Comparison of ENCODE assay signal across 13 cellular contexts in genomic region chr7:129222064-129222463, GRCh38. TPM values are rescaled to one million over a fixed set of nuclear protein-coding genes. Genes with fewer than 3 reads are reported as not detected.
DNase-seq lines count a peak whose midpoint lies in the region; ATAC-seq and TF ChIP-seq lines count a peak whose summit lies in the region.
"Had no signal": no experiment of that assay in that cellular context is flagged by ENCODE, and none has a peak within 500 bp of the region (broad histone marks: within the 10 kb centered on the region; RNA-seq: fewer than 3 reads in every experiment).

No MANE protein-coding gene starts in this region.

- peak overlapping the region; percentile 63 for H3K4me3 Mint-ChIP-seq in T-helper 1 cell treated with Interleukin-12 subunit alpha and Interleukin-12 subunit beta and Interleukin-4 antibody, amounts not matched to agents 30 μg/mL and 1 μg/mL, for 36 hours
- peak overlapping the region; percentile 92 for H3K4me3 Mint-ChIP-seq in activated T-helper 17 cell treated with anti-CD3 and anti-CD28 coated beads, Interleukin-2, amount 50 U/mL, for 72 hours
- no peak overlapping the region for H3K4me3 Mint-ChIP-seq in neural progenitor cell

- H2AFZ ChIP-seq in neural progenitor cell (replicated peaks) = no peak overlapping the region

- H3K4me3 ChIP-seq in neural progenitor cell = no peak overlapping the region
- H3K4me3 ChIP-seq: ovary had no signal

- no peak overlapping the region for H3K27ac ChIP-seq in neural progenitor cell
- H3K27ac ChIP-seq: ovary had no signal

- peaks cover 18% of the 10 kb centered on the region for H3K79me2 ChIP-seq in neural progenitor cell (ENCODE audit: low read depth)

- H3K27me3 Mint-ChIP-seq in T-helper 1 cell treated with Interleukin-12 subunit alpha and Interleukin-12 subunit beta and Interleukin-4 antibody, amounts not matched to agents 30 μg/mL and 1 μg/mL, for 36 hours (ENCODE audit: low read depth) = peaks cover 16% of the 10 kb centered on the region
- peaks cover 3% of the 10 kb centered on the region for H3K27me3 Mint-ChIP-seq in activated T-helper 17 cell treated with anti-CD3 and anti-CD28 coated beads, Interleukin-2, amount 50 U/mL, for 72 hours
- H3K27me3 Mint-ChIP-seq in neural progenitor cell (ENCODE audit: insufficient read depth, low read depth) = peaks cover 9% of the 10 kb centered on the region

- peak overlapping the region; percentile 47 for H3K27ac Mint-ChIP-seq in T-helper 1 cell treated with Interleukin-12 subunit alpha and Interleukin-12 subunit beta and Interleukin-4 antibody, amounts not matched to agents 30 μg/mL and 1 μg/mL, for 36 hours
- peak overlapping the region; percentile 46 for H3K27ac Mint-ChIP-seq in activated T-helper 17 cell treated with anti-CD3 and anti-CD28 coated beads, Interleukin-2, amount 50 U/mL, for 72 hours
- peak overlapping the region; percentile 83 for H3K27ac Mint-ChIP-seq in neural progenitor cell

- H4K20me1 ChIP-seq in neural progenitor cell (ENCODE audit: low read depth) = peaks cover 4% of the 10 kb centered on the region

- H3K27me3 ChIP-seq in neural progenitor cell = no peaks in the 10 kb centered on the region
- H3K27me3 ChIP-seq: ovary had no signal

- H3K9me3 Mint-ChIP-seq in T-helper 1 cell treated with Interleukin-12 subunit alpha and Interleukin-12 subunit beta and Interleukin-4 antibody, amounts not matched to agents 30 μg/mL and 1 μg/mL, for 36 hours = no peaks in the 10 kb centered on the region
- H3K9me3 Mint-ChIP-seq in activated T-helper 17 cell treated with anti-CD3 and anti-CD28 coated beads, Interleukin-2, amount 50 U/mL, for 72 hours = no peaks in the 10 kb centered on the region
- H3K9me3 Mint-ChIP-seq in neural progenitor cell = no peaks in the 10 kb centered on the region

- no peak overlapping the region for H3K9ac ChIP-seq in neural progenitor cell

- H3K4me2 ChIP-seq in neural progenitor cell = no peak overlapping the region

- no peak for TF ChIP-seq CTCF in neural progenitor cell (IDR thresholded peaks at IDR 0.05)

- H3K4me1 Mint-ChIP-seq in T-helper 1 cell treated with Interleukin-12 subunit alpha and Interleukin-12 subunit beta and Interleukin-4 antibody, amounts not matched to agents 30 μg/mL and 1 μg/mL, for 36 hours (ENCODE audit: low read depth) = peaks cover 27% of the 10 kb centered on the region
- H3K4me1 Mint-ChIP-seq in activated T-helper 17 cell treated with anti-CD3 and anti-CD28 coated beads, Interleukin-2, amount 50 U/mL, for 72 hours = peaks cover 22% of the 10 kb centered on the region
- H3K4me1 Mint-ChIP-seq in neural progenitor cell = peaks cover 28% of the 10 kb centered on the region

- peaks cover 14% of the 10 kb centered on the region for H3K4me1 ChIP-seq in neural progenitor cell

- no peak for ATAC-seq in activated T-helper 17 cell treated with anti-CD3 and anti-CD28 coated beads, Interleukin-2, amount 50 U/mL, for 72 hours (replicated peaks)

- no peaks in the 10 kb centered on the region for H3K9me3 ChIP-seq in neural progenitor cell (ENCODE audit: low read depth)
- H3K9me3 ChIP-seq: ovary had no signal

- H3F3A ChIP-seq in neural progenitor cell (ENCODE audit: low read depth) = peaks cover 32% of the 10 kb centered on the region

- DNase-seq in T-helper 1 cell (no peak), NCI-H146 treated with DMSO at 0.1 percent for 48 hours (lab: John Stamatoyannopoulos, UW; ENCODE audit: unreplicated experiment) (peak; percentile 50), neural progenitor cell (ENCODE audit: low spot score) (no peak), GM19238 (ENCODE audit: insufficient read length, low spot score) (no peak), RPMI8226 (no peak), NCI-H1092 treated with DMSO at 0.1 percent for 48 hours (lab: John Stamatoyannopoulos, UW) (no peak)
- DNase-seq: erythroblast; NCI-H1092; ovary; stimulated activated CD4-positive, alpha-beta T cell treated with anti-CD3 and anti-CD28 coated beads, Interleukin-4, amount 100 ng/mL, for 1 hour; substantia nigra had no signal

- H3K36me3 Mint-ChIP-seq in T-helper 1 cell treated with Interleukin-12 subunit alpha and Interleukin-12 subunit beta and Interleukin-4 antibody, amounts not matched to agents 30 μg/mL and 1 μg/mL, for 36 hours (ENCODE audit: low read depth) = no peaks in the 10 kb centered on the region
- no peaks in the 10 kb centered on the region for H3K36me3 Mint-ChIP-seq in activated T-helper 17 cell treated with anti-CD3 and anti-CD28 coated beads, Interleukin-2, amount 50 U/mL, for 72 hours (ENCODE audit: low read depth)
- H3K36me3 Mint-ChIP-seq in neural progenitor cell = peaks cover 4% of the 10 kb centered on the region

- H3K36me3 ChIP-seq in neural progenitor cell = no peaks in the 10 kb centered on the region
- H3K36me3 ChIP-seq: ovary had no signal

RNA-seq across cellular contexts. Expression of gene AHCYL2, which starts 2.8 kb away (rescaled TPM):
- total RNA-seq in activated T-helper 17 cell treated with anti-CD3 and anti-CD28 coated beads, Interleukin-2, amount 50 U/mL, for 72 hours = 10 to 100 TPM; 21.5 to 39.8 TPM
- total RNA-seq in neural progenitor cell (ENCODE audit: low replicate concordance) = 36.1 and 39.3 TPM in 2 replicates

RNA-seq across cellular contexts. Expression of gene SMO, which starts 33.6 kb away (rescaled TPM):
- under 1 TPM in 1 of 2 donors, not detected in 1; 0.08 TPM for total RNA-seq in activated T-helper 17 cell treated with anti-CD3 and anti-CD28 coated beads, Interleukin-2, amount 50 U/mL, for 72 hours
- 46.0 and 114 TPM in 2 replicates for total RNA-seq in neural progenitor cell (ENCODE audit: low replicate concordance)

Comparison
In these comparisons a context has a peak if more than half of its experiments do, and no peak if none do; other contexts are left out.
1. RNA of gene SMO, which starts 33.6 kb away (total RNA-seq): 46.0 to 114 TPM in neural progenitor cell; 0.08 TPM in activated T-helper 17 cell treated with anti-CD3 and anti-CD28 coated beads, Interleukin-2, amount 50 U/mL, for 72 hours; every median in the first group is over 10 times any median in the second.
2. Peak in every context shown above with its lines, with median percentiles within 50 percentile points of each other: H3K27ac Mint-ChIP-seq.